ENCODE assay signal across 17 cellular contexts in the genomic region with DNA sequence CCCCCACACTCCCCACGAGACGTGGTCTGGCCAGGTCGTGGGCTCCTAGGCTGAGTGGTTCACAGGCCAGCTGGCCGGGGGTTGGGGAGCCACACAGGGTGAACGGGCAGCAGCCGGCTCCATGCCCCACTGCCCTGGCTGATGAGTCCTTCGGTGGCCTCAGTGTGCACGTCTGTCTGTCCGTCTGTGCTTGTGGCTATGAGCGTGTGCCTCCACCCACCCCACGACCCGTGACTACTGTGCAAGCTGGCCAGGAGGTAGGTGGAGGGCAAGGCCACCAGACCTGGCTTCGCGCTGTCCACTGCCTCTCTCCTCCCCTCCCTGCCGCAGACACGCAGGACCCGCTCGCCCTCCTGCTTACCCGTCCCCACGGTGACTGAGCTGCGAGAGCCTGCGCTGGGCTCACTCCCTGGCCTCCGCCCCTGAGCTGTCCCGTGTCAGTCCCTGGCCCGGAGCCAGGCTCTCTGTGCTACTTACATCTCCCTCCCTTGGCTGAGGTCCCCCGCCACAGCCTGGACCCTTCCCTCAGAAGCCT. TPM values are rescaled to one million over a fixed set of nuclear protein-coding genes. Genes with fewer than 3 reads are reported as not detected.
A peak's percentile ranks its signal among the peaks of the same experiment; 100 is the strongest.
DNase-seq lines count a peak whose midpoint lies in the region; ATAC-seq and TF ChIP-seq lines count a peak whose summit lies in the region.
"Had no signal": no experiment of that assay in that cellular context is flagged by ENCODE, and none has a peak within 500 bp of the region (broad histone marks: within the 10 kb centered on the region; RNA-seq: fewer than 3 reads in every experiment).

No MANE protein-coding gene starts in this region.

- ATAC-seq in HG03460 (IDR thresholded peaks at IDR 0.05; ENCODE audit: unreplicated experiment), result no peak
- no peak for ATAC-seq in GM21515 (IDR thresholded peaks at IDR 0.05; ENCODE audit: unreplicated experiment)
- no peak for ATAC-seq in GM18870 (IDR thresholded peaks at IDR 0.05; ENCODE audit: unreplicated experiment)
- ATAC-seq: A549, esophagus mucosa, SK-N-SH treated with all-trans-retinoic acid at 6 μM for 48 hours had no signal

- no peak overlapping the region for H3K9ac ChIP-seq in rectal smooth muscle tissue (ENCODE audit: low read length)

- H3K27ac ChIP-seq in dorsolateral prefrontal cortex (peak overlapping the region in 31 of 59 donors; percentile 2 to 69 (median 51)), layer of hippocampus (ENCODE audit: low read depth, low read length) (peak overlapping the region; percentile 18), rectal smooth muscle tissue (ENCODE audit: low read depth, low read length) (peak overlapping the region; percentile 30)
- H3K27ac ChIP-seq: A549 had no signal

- H3K27me3 ChIP-seq in dorsolateral prefrontal cortex (no peaks in the 10 kb centered on the region), layer of hippocampus (ENCODE audit: control insufficient read depth, insufficient read depth, low read length) (no peaks in the 10 kb centered on the region), rectal smooth muscle tissue (ENCODE audit: control insufficient read depth, insufficient read depth, low read length) (no peaks in the 10 kb centered on the region)

- DNase-seq in G401 (ENCODE audit: low spot score), result peak; percentile 63
- DNase-seq in dorsolateral prefrontal cortex, result peak in 2 of 10 donors; percentile 39 to 68
- DNase-seq in activated CD4-positive, alpha-beta T cell treated with anti-CD3 and anti-CD28 coated beads, Interleukin-2, amount 50 U/mL, for 1 hour, result no peak
- DNase-seq: activated naive CD4-positive, alpha-beta T cell treated with anti-CD3 and anti-CD28 coated beads, Interleukin-2, amount 50 U/mL, for 16 hours; central memory CD4-positive, alpha-beta T cell; NCI-H2081; NK-92 treated with Interleukin-12 subunit alpha and Interleukin-12 subunit beta, amount 100 ng/mL, for 24 hours; stimulated activated naive CD4-positive, alpha-beta T cell had no signal

- peaks cover 6% of the 10 kb centered on the region for H3K36me3 ChIP-seq in rectal smooth muscle tissue (ENCODE audit: control insufficient read depth, insufficient read depth, low read length)

- in situ Hi-C loops in G401 (cut with HindIII; ENCODE audit: low sequenced_read_pairs), result no loop called here

- H3K4me3 ChIP-seq in dorsolateral prefrontal cortex, result no peak overlapping the region
- H3K4me3 ChIP-seq in rectal smooth muscle tissue (ENCODE audit: low read length), result no peak overlapping the region
- H3K4me3 ChIP-seq: A549 had no signal

- TF ChIP-seq CTCF in dorsolateral prefrontal cortex (IDR thresholded peaks at IDR 0.05 in 54 of 56, conservative IDR thresholded peaks at IDR 0.05 in 2 of 56; ENCODE audit: low read depth in 1 of 56, partially characterized antibody in 56 of 56), result no peak

- no peaks in the 10 kb centered on the region for H3K4me1 ChIP-seq in rectal smooth muscle tissue (ENCODE audit: control insufficient read depth, insufficient read depth, low read length)
- H3K4me1 ChIP-seq: A549 had no signal

- intact Hi-C loops in dorsolateral prefrontal cortex (cut with DNase I), result no loop called here

RNA-seq across cellular contexts. Expression of a gene that starts 14.1 kb away (rescaled TPM):
- 10.6 and 11.2 TPM in 2 replicates for total RNA-seq in G401 (2014; rRNA removed; shearing (Covaris generic))
- 10 to 100 TPM in 111 of 120 experiments, 1 to 10 TPM in 9; 7.0 to 30.7 (median 15.7) TPM for total RNA-seq in dorsolateral prefrontal cortex
- total RNA-seq: MCF 10A had no signal

RNA-seq across cellular contexts. Expression of a gene that starts 14.7 kb away (rescaled TPM):
- total RNA-seq in G401 (2014; rRNA removed; shearing (Covaris generic)), result 21.8 and 46.8 TPM in 2 replicates
- 10 to 100 TPM; 29.3 to 80.7 (median 56.1) TPM for total RNA-seq in dorsolateral prefrontal cortex

RNA-seq across cellular contexts. Expression of a gene that starts 30.6 kb away (rescaled TPM):
- 33.8 and 35.3 TPM in 2 replicates for total RNA-seq in G401 (2014; rRNA removed; shearing (Covaris generic))
- 10 to 100 TPM; 47.5 to 93.1 (median 62.0) TPM for total RNA-seq in dorsolateral prefrontal cortex

RNA-seq across cellular contexts. Expression of a gene that starts 45.9 kb away (rescaled TPM):
- 22.8 and 33.0 TPM in 2 replicates for total RNA-seq in G401 (2014; rRNA removed; shearing (Covaris generic))
- total RNA-seq in dorsolateral prefrontal cortex, result 10 to 100 TPM; 45.7 to 64.7 (median 55.1) TPM

RNA-seq across cellular contexts. Expression of a gene that starts 46.2 kb away (rescaled TPM):
- 647 and 807 TPM in 2 replicates for total RNA-seq in G401 (2014; rRNA removed; shearing (Covaris generic))
- total RNA-seq in dorsolateral prefrontal cortex, result 100 to 1,000 TPM in 115 of 120 experiments, 10 to 100 TPM in 5; 83.9 to 180 (median 142) TPM
